ENCODE assay signal across 8 cellular contexts in the genomic region with DNA sequence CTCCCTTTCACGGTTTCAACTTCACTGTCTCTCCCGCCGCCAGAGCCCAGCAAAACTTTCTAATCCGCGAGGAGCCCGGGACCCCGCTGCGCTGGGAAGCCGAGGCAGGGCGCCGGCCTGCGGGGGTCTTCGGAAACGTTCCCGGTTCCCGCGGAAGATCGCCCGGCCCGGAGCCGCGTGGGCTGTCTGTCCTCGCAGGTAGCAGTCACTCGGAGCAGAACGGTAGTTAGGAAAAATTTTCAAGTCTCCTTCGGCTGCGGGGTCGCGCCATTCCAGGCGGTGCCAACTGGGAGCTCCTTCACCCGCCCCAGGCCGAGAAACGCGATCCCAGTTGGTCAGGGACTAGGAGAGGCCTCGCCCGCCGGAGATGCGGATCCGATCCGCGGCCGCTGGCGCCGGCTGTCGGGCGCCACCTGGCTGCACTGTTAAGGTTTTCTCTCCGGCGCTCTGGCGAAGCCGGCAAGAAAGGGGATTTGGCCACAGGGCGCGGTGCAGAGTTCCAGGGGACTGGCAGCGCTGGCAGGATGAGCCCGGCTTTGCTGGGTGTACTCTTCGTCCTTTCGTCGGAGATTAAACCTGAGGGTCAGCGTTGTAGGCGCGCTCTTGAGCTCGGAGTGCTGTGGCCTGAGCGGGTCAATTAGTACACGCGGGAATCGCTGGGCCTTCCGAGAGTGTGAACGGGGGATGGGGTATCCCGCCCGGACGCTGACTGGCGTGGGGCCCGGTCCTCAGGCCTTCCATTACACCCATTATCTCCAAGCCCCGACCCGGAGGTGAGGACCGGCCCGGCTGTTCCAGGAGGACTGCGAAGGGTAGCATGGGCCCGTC.
DNase-seq lines count a peak whose midpoint lies in the region; ATAC-seq, FAIRE-seq and TF ChIP-seq lines count a peak whose summit lies in the region.

No MANE protein-coding gene starts in this region.

- TF ChIP-seq CTCF in KMS-11 (conservative IDR thresholded peaks at IDR 0.05; ENCODE audit: low read depth, low read length), result peak; percentile 56

- no peaks in the 10 kb centered on the region for H3K79me2 ChIP-seq in KMS-11 (ENCODE audit: insufficient read depth, low read depth)

- FAIRE-seq in GM12892 (lab: Jason Lieb, UNC), result peak; percentile 90

- no peak overlapping the region for H3K9ac ChIP-seq in KMS-11

- no peaks in the 10 kb centered on the region for H3K4me1 ChIP-seq in KMS-11 (ENCODE audit: low read depth, poor library complexity, severe bottlenecking)

- no peak overlapping the region for H3K27ac Mint-ChIP-seq in activated naive CD8-positive, alpha-beta T cell

- DNase-seq in GM12892 (ENCODE audit: insufficient read length) (peak; percentile 43), SKM-1 (lab: John Stamatoyannopoulos, UW; ENCODE audit: unreplicated experiment) (peak; percentile 53), glomerular visceral epithelial cell (ENCODE audit: extremely low spot score) (peak; percentile 84), non-pigmented ciliary epithelial cell (ENCODE audit: low read depth) (peak; percentile 24), stromal cell of bone marrow (ENCODE audit: low read depth) (peak; percentile 54)

- peaks cover 3% of the 10 kb centered on the region for H3K36me3 Mint-ChIP-seq in activated naive CD8-positive, alpha-beta T cell

- H3K4me3 Mint-ChIP-seq in activated naive CD8-positive, alpha-beta T cell, result peak overlapping the region; percentile 81

- peaks cover 11% of the 10 kb centered on the region for H3K4me1 Mint-ChIP-seq in activated naive CD8-positive, alpha-beta T cell (ENCODE audit: low read depth)

- H3K27me3 Mint-ChIP-seq in activated naive CD8-positive, alpha-beta T cell, result peaks cover 15% of the 10 kb centered on the region

- H3K9me3 Mint-ChIP-seq in activated naive CD8-positive, alpha-beta T cell (ENCODE audit: low read depth), result no peaks in the 10 kb centered on the region

- H4K20me1 ChIP-seq in KMS-11 (ENCODE audit: insufficient read depth), result no peaks in the 10 kb centered on the region

- peaks cover 7% of the 10 kb centered on the region; the same call in 1 of the 2 replicates for H3K27me3 ChIP-seq in KMS-11 (ENCODE audit: insufficient read depth, low read depth)

- no peak for ATAC-seq in GM21619 (IDR thresholded peaks at IDR 0.05; ENCODE audit: unreplicated experiment)

- no peak for TF ChIP-seq POLR2A in GM12892 (IDR thresholded peaks at IDR 0.05; ENCODE audit: low read depth, low read length)

- H3K36me3 ChIP-seq in KMS-11 (ENCODE audit: insufficient read depth), result no peaks in the 10 kb centered on the region

- peak overlapping the region; percentile 66 for H3K4me2 ChIP-seq in KMS-11

- H3K4me3 ChIP-seq in KMS-11 (IDR thresholded peaks at IDR 0.05; ENCODE audit: insufficient read depth, low read depth, low read length), result no peak overlapping the region

- H3K27ac ChIP-seq in KMS-11, result no peak overlapping the region

- H2AFZ ChIP-seq in KMS-11 (ENCODE audit: low read depth), result peak overlapping the region; percentile 66

Comparison
In these comparisons a context has a peak if more than half of its experiments do, and no peak if none do; other contexts are left out.
1. DNase-seq: peak in every context shown above with its lines; median percentile 84 in glomerular visceral epithelial cell; 54 in stromal cell of bone marrow; 53 in SKM-1; 43 in GM12892; 24 in non-pigmented ciliary epithelial cell.